In genomic region chr6:153325661-153326060, GRCh38 we compare ENCODE assay signal across 38 cellular contexts.
"Had no signal": no experiment of that assay in that cellular context is flagged by ENCODE, and none has a peak within 500 bp of the region (broad histone marks: within the 10 kb centered on the region; RNA-seq: fewer than 3 reads in every experiment).

No MANE protein-coding gene starts in this region.

- H3K9me3 Mint-ChIP-seq: activated naive CD4-positive, alpha-beta T cell treated with anti-CD3 and anti-CD28 coated beads, Interleukin-2, amount 10 ng/mL, durations not matched to agents 7 days and 5 days; activated naive CD8-positive, alpha-beta T cell treated with anti-CD3 and anti-CD28 coated beads, Interleukin-2, amount 10 ng/mL, durations not matched to agents 7 days and 5 days; activated T-helper 1 cell treated with anti-CD3 and anti-CD28 coated beads, Interleukin-12 subunit alpha, Interleukin-12 subunit beta, Interleukin-2, Interleukin-4 antibody, amounts not matched to agents 30 ng/mL and 10 ng/mL and 1 ng/mL, durations not matched to agents 14 hours and 24 hours and 36 hours; activated T-helper 17 cell treated with anti-CD3 and anti-CD28 coated beads, Interleukin-2, amount 50 U/mL, for 72 hours; activated T-helper 2 cell treated with anti-CD3 and anti-CD28 coated beads, Interferon-gamma antibody, Interleukin-2, Interleukin-4, amounts not matched to agents 10 μg/mL and 5 μg/mL and 100 μg/mL, durations not matched to agents 14 hours and 24 hours and 36 hours; brain had no signal

- DNase-seq: activated effector memory CD4-positive, alpha-beta T cell treated with anti-CD3 and anti-CD28 coated beads, Interleukin-2, amount 50 U/mL, for 16 hours; activated effector memory CD4-positive, alpha-beta T cell treated with Interleukin-2 at 50 U/mL for 16 hours; activated gamma-delta T cell; activated gamma-delta T cell treated with Interleukin-2 at 50 U/mL for 16 hours; activated naive CD4-positive, alpha-beta T cell; activated naive CD4-positive, alpha-beta T cell treated with anti-CD3 and anti-CD28 coated beads, Interleukin-2, amount 10 ng/mL, durations not matched to agents 7 days and 5 days; activated naive CD4-positive, alpha-beta T cell treated with anti-CD3 and anti-CD28 coated beads, Interleukin-2, amount 50 U/mL, for 16 hours; activated naive CD4-positive, alpha-beta T cell treated with Interleukin-2 at 50 U/mL for 16 hours; activated naive CD8-positive, alpha-beta T cell treated with anti-CD3 and anti-CD28 coated beads for 36 hours; activated naive CD8-positive, alpha-beta T cell treated with anti-CD3 and anti-CD28 coated beads, Interleukin-2, amount 10 ng/mL, durations not matched to agents 7 days and 5 days; activated naive CD8-positive, alpha-beta T cell treated with anti-CD3 and anti-CD28 coated beads, Interleukin-2, amount 50 U/mL, for 24 hours; activated T-cell treated with anti-CD3 and anti-CD28 coated beads, Interleukin-2, amount 50 U/mL, for 24 hours; activated T-cell treated with anti-CD3 and anti-CD28 coated beads, Interleukin-2, amount 50 U/mL, for 4 hours; activated T-cell treated with anti-CD3 and anti-CD28 coated beads, Interleukin-2, amount 50 U/mL, for 48 hours; activated T-cell treated with anti-CD3 and anti-CD28 coated beads, Interleukin-2, amount 50 U/mL, for 72 hours; adrenal gland; amniotic stem cell; amygdala; anterior cingulate cortex; aorta; body of pancreas; brain microvascular endothelial cell; caudate nucleus; central memory CD4-positive, alpha-beta T cell; cerebellar nuclear complex had no signal

- H3K36me3 ChIP-seq: adrenal gland, ascending aorta, brain microvascular endothelial cell, breast epithelium, cardiac muscle cell had no signal

- H3K27ac ChIP-seq: adrenal gland, ascending aorta, body of pancreas, brain microvascular endothelial cell, breast epithelium, cardiac muscle cell had no signal

- H3K4me1 ChIP-seq: adrenal gland, ascending aorta, body of pancreas, breast epithelium had no signal

- H3K27me3 ChIP-seq: adrenal gland, ascending aorta, body of pancreas, brain microvascular endothelial cell, breast epithelium, cardiac muscle cell had no signal

- H3K4me1 Mint-ChIP-seq: activated naive CD4-positive, alpha-beta T cell treated with anti-CD3 and anti-CD28 coated beads, Interleukin-2, amount 10 ng/mL, durations not matched to agents 7 days and 5 days; activated naive CD4-positive, alpha-beta T cell treated with anti-CD3 and anti-CD28 coated beads, Interleukin-2, amount 50 U/mL, for 24 hours; activated naive CD8-positive, alpha-beta T cell treated with anti-CD3 and anti-CD28 coated beads for 36 hours; activated naive CD8-positive, alpha-beta T cell treated with anti-CD3 and anti-CD28 coated beads, Interleukin-2, amount 10 ng/mL, durations not matched to agents 7 days and 5 days; activated naive CD8-positive, alpha-beta T cell treated with anti-CD3 and anti-CD28 coated beads, Interleukin-2, amount 50 U/mL, for 24 hours; activated T-helper 17 cell treated with anti-CD3 and anti-CD28 coated beads, Interleukin-2, amount 50 U/mL, for 72 hours; brain; central memory CD8-positive, alpha-beta T cell had no signal

- H3K27ac Mint-ChIP-seq: activated naive CD4-positive, alpha-beta T cell treated with anti-CD3 and anti-CD28 coated beads, Interleukin-2, amount 10 ng/mL, durations not matched to agents 7 days and 5 days; activated naive CD4-positive, alpha-beta T cell treated with anti-CD3 and anti-CD28 coated beads, Interleukin-2, amount 50 U/mL, for 24 hours; activated naive CD4-positive, alpha-beta T cell treated with anti-CD3 and anti-CD28 coated beads, Interleukin-2, amount 50 U/mL, for 72 hours; activated naive CD8-positive, alpha-beta T cell; activated naive CD8-positive, alpha-beta T cell treated with anti-CD3 and anti-CD28 coated beads for 36 hours; activated naive CD8-positive, alpha-beta T cell treated with anti-CD3 and anti-CD28 coated beads, Interleukin-2, amount 10 ng/mL, durations not matched to agents 7 days and 5 days; activated naive CD8-positive, alpha-beta T cell treated with anti-CD3 and anti-CD28 coated beads, Interleukin-2, amount 50 U/mL, for 24 hours; activated T-cell treated with anti-CD3 and anti-CD28 coated beads, Interleukin-2, amount 50 U/mL, for 24 hours; activated T-cell treated with anti-CD3 and anti-CD28 coated beads, Interleukin-2, amount 50 U/mL, for 72 hours; activated T-helper 1 cell treated with anti-CD3 and anti-CD28 coated beads, Interleukin-12 subunit alpha, Interleukin-12 subunit beta, Interleukin-2, Interleukin-4 antibody, amounts not matched to agents 30 ng/mL and 10 ng/mL and 1 ng/mL, durations not matched to agents 14 hours and 24 hours and 36 hours; activated T-helper 17 cell treated with anti-CD3 and anti-CD28 coated beads, Interleukin-2, amount 50 U/mL, for 72 hours; activated T-helper 2 cell treated with anti-CD3 and anti-CD28 coated beads, Interferon-gamma antibody, Interleukin-2, Interleukin-4, amounts not matched to agents 10 μg/mL and 5 μg/mL and 100 μg/mL, durations not matched to agents 14 hours and 24 hours and 36 hours; brain had no signal

- H3K9me3 ChIP-seq: adrenal gland, ascending aorta, body of pancreas, breast epithelium had no signal

- H3K4me3 Mint-ChIP-seq: activated naive CD4-positive, alpha-beta T cell treated with anti-CD3 and anti-CD28 coated beads, Interleukin-2, amount 10 ng/mL, durations not matched to agents 7 days and 5 days; activated naive CD4-positive, alpha-beta T cell treated with anti-CD3 and anti-CD28 coated beads, Interleukin-2, amount 50 U/mL, for 24 hours; activated naive CD8-positive, alpha-beta T cell; activated naive CD8-positive, alpha-beta T cell treated with anti-CD3 and anti-CD28 coated beads for 36 hours; activated naive CD8-positive, alpha-beta T cell treated with anti-CD3 and anti-CD28 coated beads, Interleukin-2, amount 10 ng/mL, durations not matched to agents 7 days and 5 days; activated naive CD8-positive, alpha-beta T cell treated with anti-CD3 and anti-CD28 coated beads, Interleukin-2, amount 50 U/mL, for 24 hours; activated T-cell treated with anti-CD3 and anti-CD28 coated beads, Interleukin-2, amount 50 U/mL, for 24 hours; activated T-cell treated with anti-CD3 and anti-CD28 coated beads, Interleukin-2, amount 50 U/mL, for 4 hours; activated T-cell treated with anti-CD3 and anti-CD28 coated beads, Interleukin-2, amount 50 U/mL, for 72 hours; activated T-helper 1 cell treated with anti-CD3 and anti-CD28 coated beads, Interleukin-12 subunit alpha, Interleukin-12 subunit beta, Interleukin-2, Interleukin-4 antibody, amounts not matched to agents 30 ng/mL and 10 ng/mL and 1 ng/mL, durations not matched to agents 14 hours and 24 hours and 36 hours; activated T-helper 17 cell treated with anti-CD3 and anti-CD28 coated beads, Interleukin-2, amount 50 U/mL, for 72 hours; brain; central memory CD8-positive, alpha-beta T cell had no signal

- H3K27me3 Mint-ChIP-seq: activated naive CD4-positive, alpha-beta T cell treated with anti-CD3 and anti-CD28 coated beads, Interleukin-2, amount 10 ng/mL, durations not matched to agents 7 days and 5 days; activated naive CD4-positive, alpha-beta T cell treated with anti-CD3 and anti-CD28 coated beads, Interleukin-2, amount 50 U/mL, for 24 hours; activated naive CD8-positive, alpha-beta T cell; activated naive CD8-positive, alpha-beta T cell treated with anti-CD3 and anti-CD28 coated beads for 36 hours; activated naive CD8-positive, alpha-beta T cell treated with anti-CD3 and anti-CD28 coated beads, Interleukin-2, amount 10 ng/mL, durations not matched to agents 7 days and 5 days; activated naive CD8-positive, alpha-beta T cell treated with anti-CD3 and anti-CD28 coated beads, Interleukin-2, amount 50 U/mL, for 24 hours; activated T-cell treated with anti-CD3 and anti-CD28 coated beads, Interleukin-2, amount 50 U/mL, for 24 hours; activated T-helper 17 cell treated with anti-CD3 and anti-CD28 coated beads, Interleukin-2, amount 50 U/mL, for 72 hours; central memory CD8-positive, alpha-beta T cell had no signal

- ATAC-seq: activated naive CD4-positive, alpha-beta T cell treated with anti-CD3 and anti-CD28 coated beads, Interleukin-2, amount 50 U/mL, for 72 hours; activated naive CD8-positive, alpha-beta T cell treated with anti-CD3 and anti-CD28 coated beads, Interleukin-2, amount 50 U/mL, for 24 hours; activated T-cell treated with anti-CD3 and anti-CD28 coated beads, Interleukin-2, amount 50 U/mL, for 4 hours; activated T-cell treated with anti-CD3 and anti-CD28 coated beads, Interleukin-2, amount 50 U/mL, for 72 hours; activated T-helper 17 cell treated with anti-CD3 and anti-CD28 coated beads, Interleukin-2, amount 50 U/mL, for 72 hours; body of pancreas had no signal

- FAIRE-seq: astrocyte, bronchial epithelial cell had no signal

- H3K4me3 ChIP-seq: adrenal gland, ascending aorta, body of pancreas, breast epithelium, cardiac muscle cell had no signal

- H3K36me3 Mint-ChIP-seq: activated naive CD4-positive, alpha-beta T cell treated with anti-CD3 and anti-CD28 coated beads, Interleukin-2, amount 10 ng/mL, durations not matched to agents 7 days and 5 days; activated naive CD4-positive, alpha-beta T cell treated with anti-CD3 and anti-CD28 coated beads, Interleukin-2, amount 50 U/mL, for 24 hours; activated naive CD4-positive, alpha-beta T cell treated with anti-CD3 and anti-CD28 coated beads, Interleukin-2, amount 50 U/mL, for 72 hours; activated naive CD8-positive, alpha-beta T cell; activated naive CD8-positive, alpha-beta T cell treated with anti-CD3 and anti-CD28 coated beads for 36 hours; activated naive CD8-positive, alpha-beta T cell treated with anti-CD3 and anti-CD28 coated beads, Interleukin-2, amount 10 ng/mL, durations not matched to agents 7 days and 5 days; brain had no signal
